ENCODE assay signal across 18 cellular contexts in the genomic region with DNA sequence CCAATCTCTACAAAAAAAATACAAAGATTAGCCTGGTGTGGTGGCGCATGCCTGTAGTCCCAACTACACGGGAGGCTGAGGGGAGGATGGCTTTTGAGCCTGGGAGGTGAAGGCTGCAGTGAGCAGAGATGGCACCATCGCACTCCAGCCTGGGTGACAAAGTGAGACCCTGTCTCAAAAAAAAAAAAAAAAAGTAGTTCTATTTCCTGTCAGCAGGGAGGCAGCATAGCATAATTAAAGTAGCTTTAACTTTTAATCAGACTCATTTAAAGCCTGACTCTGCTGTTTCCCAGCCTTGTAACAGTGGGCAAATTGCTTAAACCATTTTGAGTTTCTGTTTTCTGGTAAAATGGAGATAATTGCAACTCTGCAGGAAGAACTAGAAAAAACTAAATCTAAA.
"Had no signal": no experiment of that assay in that cellular context is flagged by ENCODE, and none has a peak within 500 bp of the region (broad histone marks: within the 10 kb centered on the region; RNA-seq: fewer than 3 reads in every experiment).

No MANE protein-coding gene starts in this region.

- H3K27me3 ChIP-seq: pancreas, sigmoid colon, spleen, suprapubic skin had no signal

- ATAC-seq: activated CD4-positive, CD25-positive, alpha-beta regulatory T cell treated with anti-CD3 and anti-CD28 coated beads, Interleukin-2, amount 50 U/mL, for 24 hours; activated CD8-positive, alpha-beta memory T cell treated with anti-CD3 and anti-CD28 coated beads, Interleukin-2, amount 10 ng/mL, durations not matched to agents 7 days and 5 days; pancreas had no signal

- H3K4me3 ChIP-seq: left ventricle myocardium inferior, pancreas, sigmoid colon, spleen, suprapubic skin had no signal

- H3K9me3 Mint-ChIP-seq: memory B cell; stimulated activated naive CD8-positive, alpha-beta T cell treated with anti-CD3 and anti-CD28 coated beads, Interleukin-15, Interleukin-2, amounts not matched to agents 100 ng/mL and 50 ng/mL, for 24 hours had no signal

- H3K9me3 ChIP-seq: left ventricle myocardium inferior, pancreas, sigmoid colon, spleen, suprapubic skin had no signal

- H3K27me3 Mint-ChIP-seq: activated CD8-positive, alpha-beta memory T cell treated with anti-CD3 and anti-CD28 coated beads, Interleukin-2, amount 10 ng/mL, durations not matched to agents 7 days and 5 days; brain; memory B cell; stimulated activated naive CD8-positive, alpha-beta T cell treated with anti-CD3 and anti-CD28 coated beads, Interleukin-15, Interleukin-2, amounts not matched to agents 100 ng/mL and 50 ng/mL, for 24 hours; type B pancreatic cell had no signal

- H3K27ac ChIP-seq: left ventricle myocardium inferior, pancreas, sigmoid colon, spleen, suprapubic skin had no signal

- H3K36me3 ChIP-seq: pancreas had no signal

- DNase-seq: activated CD4-positive, alpha-beta T cell treated with anti-CD3 and anti-CD28 coated beads, Interleukin-2, amount 50 U/mL, for 4 hours; activated CD8-positive, alpha-beta memory T cell treated with anti-CD3 and anti-CD28 coated beads, Interleukin-2, amount 10 ng/mL, durations not matched to agents 7 days and 5 days; activated effector memory CD4-positive, alpha-beta T cell treated with Interleukin-2 at 50 U/mL for 16 hours; activated naive CD4-positive, alpha-beta T cell treated with anti-CD3 and anti-CD28 coated beads, Interleukin-2, amount 50 U/mL, for 16 hours; activated T-cell treated with anti-CD3 and anti-CD28 coated beads, Interleukin-2, amount 50 U/mL, for 1 hour; central memory CD4-positive, alpha-beta T cell; effector CD8-positive, alpha-beta T cell; foreskin melanocyte; left ventricle myocardium inferior; pancreas; sigmoid colon; spleen had no signal

- H3K27ac Mint-ChIP-seq: activated CD8-positive, alpha-beta memory T cell treated with anti-CD3 and anti-CD28 coated beads, Interleukin-2, amount 10 ng/mL, durations not matched to agents 7 days and 5 days; memory B cell; stimulated activated naive CD8-positive, alpha-beta T cell treated with anti-CD3 and anti-CD28 coated beads, Interleukin-15, Interleukin-2, amounts not matched to agents 100 ng/mL and 50 ng/mL, for 24 hours; type B pancreatic cell had no signal

- H3K4me3 Mint-ChIP-seq: activated CD8-positive, alpha-beta memory T cell treated with anti-CD3 and anti-CD28 coated beads, Interleukin-2, amount 10 ng/mL, durations not matched to agents 7 days and 5 days; brain; memory B cell; stimulated activated naive CD8-positive, alpha-beta T cell treated with anti-CD3 and anti-CD28 coated beads, Interleukin-15, Interleukin-2, amounts not matched to agents 100 ng/mL and 50 ng/mL, for 24 hours; type B pancreatic cell had no signal
